In genomic region chr11:205221-206001, GRCh38 we compare ENCODE assay signal across 10 cellular contexts. TPM values are rescaled to one million over a fixed set of nuclear protein-coding genes. Genes with fewer than 3 reads are reported as not detected.
DNase-seq lines count a peak whose midpoint lies in the region; ATAC-seq, FAIRE-seq and TF ChIP-seq lines count a peak whose summit lies in the region.
"Had no signal": no experiment of that assay in that cellular context is flagged by ENCODE, and none has a peak within 500 bp of the region (broad histone marks: within the 10 kb centered on the region; RNA-seq: fewer than 3 reads in every experiment).

No MANE protein-coding gene starts in this region.

- peak; percentile 6 for TF ChIP-seq POLR2A in erythroblast (IDR thresholded peaks at IDR 0.05; ENCODE audit: low read length)

- peak in 1 of 7 experiments; percentile 4 for DNase-seq in CD8-positive, alpha-beta T cell
- no peak for DNase-seq in Panc1 (ENCODE audit: low read depth, low spot score)
- DNase-seq in erythroblast (lab: John Stamatoyannopoulos, UW) = no peak
- peak; percentile 65 for DNase-seq in osteoblast (ENCODE audit: insufficient read length, low spot score, missing footprints)
- DNase-seq in small intestine = no peak
- DNase-seq in glomerular visceral epithelial cell (ENCODE audit: extremely low spot score) = no peak
- DNase-seq in DMS153 treated with DMSO at 0.1 percent for 48 hours (lab: John Stamatoyannopoulos, UW; ENCODE audit: unreplicated experiment) = no peak

- intact Hi-C loops in CD8-positive, alpha-beta T cell (cut with DNase I, micrococcal nuclease) = loop anchor here (5.0 kb wide), 7 partner anchors 62 to 722 kb away; partner anchors contain the start of genes PIDD1 (in 2 of the 2), RPLP2 (in 2 of the 2), AP2A2 (in 1 of the 2) and DEAF1 (in 1 of the 2)
- intact Hi-C loops in Panc1 (cut with micrococcal nuclease; ENCODE audit: unreplicated experiment) = no loop called here

- peaks cover 65% of the 10 kb centered on the region for H3K4me1 Mint-ChIP-seq in CD8-positive, alpha-beta T cell (ENCODE audit: low read depth)

- peak overlapping the region; percentile 99 for H3K4me3 Mint-ChIP-seq in CD8-positive, alpha-beta T cell

- POLR2A ChIA-PET in CD8-positive, alpha-beta T cell (lab: Charles Lee) = interaction anchor here (3.1 to 3.8 kb wide), 2 partner anchors 11 to 30 kb away, joined by 15 to 37 read pairs; partner anchors contain the start of genes PSMD13 and SIRT3
- POLR2A ChIA-PET in Panc1 (lab: Charles Lee) = interaction anchor here (0.9 kb wide), 2 partner anchors 32 to 33 kb away, joined by 4 to 12 read pairs; partner anchors contain the start of gene PSMD13

- CTCF ChIA-PET in CD8-positive, alpha-beta T cell (lab: Charles Lee) = no interaction called here
- CTCF ChIA-PET in Panc1 (lab: Charles Lee) = no interaction called here

- H3K9me3 ChIP-seq in CD8-positive, alpha-beta T cell (ENCODE audit: low read length) = no peaks in the 10 kb centered on the region
- no peaks in the 10 kb centered on the region for H3K9me3 ChIP-seq in Panc1 (ENCODE audit: control insufficient read depth, insufficient read depth, low read depth, low read length)
- no peaks in the 10 kb centered on the region for H3K9me3 ChIP-seq in osteoblast (ENCODE audit: low read depth, low read length)
- no peaks in the 10 kb centered on the region for H3K9me3 ChIP-seq in small intestine (ENCODE audit: control insufficient read depth, low read depth)

- BruUV-seq in Panc1 (replicated peaks; lab: Mats Ljungman, UMichigan) = TSS peak; percentile 66

- H3K79me2 ChIP-seq in osteoblast (ENCODE audit: insufficient read depth, low read length) = peaks cover 70% of the 10 kb centered on the region

- H3K27me3 Mint-ChIP-seq in CD8-positive, alpha-beta T cell (ENCODE audit: low read depth) = no peaks in the 10 kb centered on the region

- H3K4me1 ChIP-seq in CD8-positive, alpha-beta T cell (ENCODE audit: insufficient read depth, low read length) = peaks cover 61% of the 10 kb centered on the region
- H3K4me1 ChIP-seq in Panc1 (ENCODE audit: control insufficient read depth, insufficient read depth, low read length) = peaks cover 24% of the 10 kb centered on the region
- H3K4me1 ChIP-seq in osteoblast (ENCODE audit: insufficient read depth, low read length) = peaks cover 26% of the 10 kb centered on the region
- H3K4me1 ChIP-seq in small intestine (ENCODE audit: control insufficient read depth in 2 of 2, insufficient read depth in 1 of 2, low read depth in 1 of 2, low read length in 1 of 2) = peaks cover 2 to 9% of the 10 kb centered on the region in 2 donors

- no peak for ATAC-seq in CD8-positive, alpha-beta T cell
- ATAC-seq in Panc1 (no peak), HG03139 (IDR thresholded peaks at IDR 0.05; ENCODE audit: unreplicated experiment) (no peak)
- ATAC-seq: activated CD4-positive, CD25-positive, alpha-beta regulatory T cell treated with anti-CD3 and anti-CD28 coated beads, Interleukin-2, amount 50 U/mL, for 24 hours had no signal

- H2AFZ ChIP-seq in osteoblast (ENCODE audit: low read length) = no peak overlapping the region

- peak overlapping the region; percentile 90 for H3K4me2 ChIP-seq in osteoblast (ENCODE audit: insufficient read depth, low read length)

- no peak overlapping the region for H3K27ac ChIP-seq in CD8-positive, alpha-beta T cell (ENCODE audit: low read depth, low read length)
- H3K27ac ChIP-seq in Panc1 (ENCODE audit: low read length) (peak overlapping the region; percentile 100; the same call in 1 of the 2 replicates), osteoblast (ENCODE audit: low read depth, low read length) (peak overlapping the region; percentile 99), small intestine (ENCODE audit: low read depth in 1 of 2, low read length in 1 of 2) (no peak overlapping the region)

- peaks cover 39% of the 10 kb centered on the region for H3K36me3 ChIP-seq in CD8-positive, alpha-beta T cell (ENCODE audit: insufficient read depth, low read length)
- peaks cover 11% of the 10 kb centered on the region for H3K36me3 ChIP-seq in Panc1 (ENCODE audit: control insufficient read depth, insufficient read depth, low read length)
- H3K36me3 ChIP-seq in osteoblast (ENCODE audit: insufficient read depth, low read length) = peaks cover 48% of the 10 kb centered on the region
- H3K36me3 ChIP-seq in small intestine (ENCODE audit: control insufficient read depth in 2 of 2, insufficient read depth in 2 of 2, low read length in 2 of 2) = peaks cover 0 to 5% of the 10 kb centered on the region in 2 donors

- H3K9me3 Mint-ChIP-seq in CD8-positive, alpha-beta T cell = no peaks in the 10 kb centered on the region

- TF ChIP-seq CTCF in CD8-positive, alpha-beta T cell (IDR thresholded peaks at IDR 0.05) = no peak
- TF ChIP-seq CTCF in Panc1 (IDR thresholded peaks at IDR 0.05) = no peak
- TF ChIP-seq CTCF in osteoblast (IDR thresholded peaks at IDR 0.05; ENCODE audit: extremely low read depth, low read depth, low read length) = no peak

- WGBS in small intestine, 3 donors = 84 to 91% (median 85%) methylated on average over 16 of the region's 16 CpGs

- FAIRE-seq in small intestine (lab: Jason Lieb, UNC) = no peak

- peaks cover 68% of the 10 kb centered on the region for H3K36me3 Mint-ChIP-seq in CD8-positive, alpha-beta T cell

- H3K27me3 ChIP-seq in CD8-positive, alpha-beta T cell (ENCODE audit: insufficient read depth, low read length) = no peaks in the 10 kb centered on the region
- H3K27me3 ChIP-seq in Panc1 (ENCODE audit: control insufficient read depth, insufficient read depth, low read length) = no peaks in the 10 kb centered on the region
- H3K27me3 ChIP-seq in osteoblast (ENCODE audit: insufficient read depth, low read length) = no peaks in the 10 kb centered on the region
- no peaks in the 10 kb centered on the region for H3K27me3 ChIP-seq in small intestine (ENCODE audit: control insufficient read depth in 2 of 2, insufficient read depth in 2 of 2, low read length in 2 of 2)

- in situ Hi-C loops in Panc1 (cut with HindIII; ENCODE audit: low pct_unique_long_range_greater_than_20kb, low sequenced_read_pairs) = no loop called here

- no peak overlapping the region for H3K4me3 ChIP-seq in CD8-positive, alpha-beta T cell (ENCODE audit: low read depth, low read length)
- H3K4me3 ChIP-seq in Panc1 (ENCODE audit: low read depth in 2 of 2, low read length in 2 of 2) (peak overlapping the region in 1 of 2 experiments; percentile 100; a peak in 2 of 4 replicates), osteoblast (ENCODE audit: insufficient read depth, low read length) (peak overlapping the region; percentile 99), small intestine (ENCODE audit: low read depth in 1 of 2, low read length in 2 of 2) (no peak overlapping the region)

- peaks cover 62% of the 10 kb centered on the region for H4K20me1 ChIP-seq in osteoblast (ENCODE audit: insufficient read depth, low read length)

- peak overlapping the region; percentile 100 for H3K27ac Mint-ChIP-seq in CD8-positive, alpha-beta T cell

RNA-seq across cellular contexts. Expression of gene BET1L, which starts 1.8 kb away (rescaled TPM):
- total RNA-seq in CD8-positive, alpha-beta T cell = 10 to 100 TPM; 58.0 to 60.9 TPM
- 89.0 TPM for total RNA-seq in Panc1 (2021; ENCODE audit: unreplicated experiment)
- 78.9 TPM for polyA plus RNA-seq in Panc1 (2012; ENCODE audit: insufficient read length)
- 24.6 and 25.6 TPM in 2 replicates for total RNA-seq in osteoblast
- polyA plus RNA-seq in small intestine = 10 to 100 TPM; 30.4 to 39.8 (median 31.1) TPM

RNA-seq across cellular contexts. Expression of gene RIC8A, which starts 2.1 kb away (rescaled TPM):
- total RNA-seq in CD8-positive, alpha-beta T cell = 100 to 1,000 TPM; 165 to 176 TPM
- total RNA-seq in Panc1 (2021; ENCODE audit: unreplicated experiment) = 264 TPM
- polyA plus RNA-seq in Panc1 (2012; ENCODE audit: insufficient read length) = 259 TPM
- total RNA-seq in osteoblast = 128 and 134 TPM in 2 replicates
- polyA plus RNA-seq in small intestine = 10 to 100 TPM; 59.1 to 64.3 (median 62.6) TPM

RNA-seq across cellular contexts. Expression of gene SCGB1C1, which starts 12.5 kb away (rescaled TPM):
- not detected for total RNA-seq in CD8-positive, alpha-beta T cell
- total RNA-seq in Panc1 (2021; ENCODE audit: unreplicated experiment) (not detected), osteoblast (not detected in 2 replicates)
- not detected for polyA plus RNA-seq in Panc1 (2012; ENCODE audit: insufficient read length)
- polyA plus RNA-seq in small intestine = not detected
- polyA plus RNA-seq: esophagus had no signal

RNA-seq across cellular contexts. Expression of gene SIRT3, which starts 30.7 kb away (rescaled TPM):
- total RNA-seq in CD8-positive, alpha-beta T cell = 10 to 100 TPM; 12.9 to 14.7 TPM
- total RNA-seq in Panc1 (2021; ENCODE audit: unreplicated experiment) (37.5 TPM), osteoblast (10.9 and 11.2 TPM in 2 replicates)
- polyA plus RNA-seq in Panc1 (2012; ENCODE audit: insufficient read length) = 56.2 TPM
- 10 to 100 TPM; 15.9 to 23.0 (median 16.1) TPM for polyA plus RNA-seq in small intestine

RNA-seq across cellular contexts. Expression of gene PSMD13, which starts 31.4 kb away (rescaled TPM):
- 10 to 100 TPM; 74.3 to 82.8 TPM for total RNA-seq in CD8-positive, alpha-beta T cell
- 271 TPM for total RNA-seq in Panc1 (2021; ENCODE audit: unreplicated experiment)
- polyA plus RNA-seq in Panc1 (2012; ENCODE audit: insufficient read length) = 202 TPM
- total RNA-seq in osteoblast = 110 and 117 TPM in 2 replicates
- 100 to 1,000 TPM; 144 to 159 (median 155) TPM for polyA plus RNA-seq in small intestine

Comparison
In these comparisons a context has a peak if more than half of its experiments do, and no peak if none do; other contexts are left out.
1. H3K27ac ChIP-seq: peak in Panc1 (single experiment) and osteoblast (single experiment); none in CD8-positive, alpha-beta T cell (single experiment) and small intestine (0 of 2).